8 cellular contexts compared by ENCODE assay signal in the genomic region with DNA sequence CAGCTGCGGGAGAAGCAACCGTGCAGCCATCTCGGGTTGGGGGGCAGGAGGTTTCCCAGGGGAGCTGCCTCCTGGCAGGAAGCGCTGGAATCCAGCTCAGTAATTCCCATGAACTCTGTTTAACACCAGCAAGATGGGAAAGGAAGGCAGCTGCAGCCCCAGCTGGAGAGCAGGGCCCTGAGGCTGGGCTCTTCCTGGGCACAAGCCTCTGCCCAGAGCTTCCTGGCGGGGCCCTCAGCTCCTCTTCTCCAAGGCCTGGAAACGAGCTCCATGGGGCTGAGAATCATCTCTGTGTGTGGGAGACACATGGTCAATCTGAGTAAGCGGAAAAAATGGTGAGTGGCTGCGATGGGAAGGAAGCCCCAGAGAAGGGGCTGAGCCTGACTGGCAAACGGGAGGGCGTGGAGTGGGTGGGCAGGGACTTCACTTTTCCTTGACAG. TPM values are rescaled to one million over a fixed set of nuclear protein-coding genes. Genes with fewer than 3 reads are reported as not detected.
DNase-seq lines count a peak whose midpoint lies in the region; ATAC-seq and TF ChIP-seq lines count a peak whose summit lies in the region.

No MANE protein-coding gene starts in this region.

- ATAC-seq in activated B cell treated with CpG ODN at 0.5 μM for 24 hours (ENCODE audit: low read depth) (no peak), HG03457 (IDR thresholded peaks at IDR 0.05; ENCODE audit: unreplicated experiment) (no peak)

- CTCF ChIA-PET in activated B cell treated with CpG ODN at 0.5 μM for 24 hours (lab: Charles Lee): interaction anchor here (1.1 kb wide), 1 partner anchor 11 kb away, joined by 3 read pairs; no protein-coding TSS in a partner anchor

- POLR2A ChIA-PET in activated B cell treated with CpG ODN at 0.5 μM for 24 hours (lab: Charles Lee): interaction anchor here (0.9 to 1.4 kb wide), 2 partner anchors 8 to 140 kb away, joined by 3 to 8 read pairs; a partner anchor contains a TSS

- H3K4me3 Mint-ChIP-seq in activated B cell treated with CpG ODN at 0.5 μM for 24 hours: no peak overlapping the region

- DNase-seq in activated T-cell treated with anti-CD3 and anti-CD28 coated beads for 48 hours (ENCODE audit: low read depth) (peak; percentile 43), activated B cell treated with CpG ODN at 0.5 μM for 24 hours (no peak), foreskin melanocyte (peak; percentile 24), stromal cell of bone marrow (ENCODE audit: low read depth) (peak; percentile 44), GM10266 (ENCODE audit: extremely low spot score) (no peak), epidermal melanocyte (ENCODE audit: insufficient read length, low spot score) (no peak)
- DNase-seq in activated T-cell treated with anti-CD3 and anti-CD28 coated beads, Interleukin-2, amount 50 U/mL, for 1 hour: no peak

- H3K27me3 Mint-ChIP-seq in activated B cell treated with CpG ODN at 0.5 μM for 24 hours: no peaks in the 10 kb centered on the region

- no peaks in the 10 kb centered on the region for H3K9me3 Mint-ChIP-seq in activated B cell treated with CpG ODN at 0.5 μM for 24 hours

- TF ChIP-seq CTCF in activated B cell treated with CpG ODN at 0.5 μM for 24 hours (IDR thresholded peaks at IDR 0.05) (no peak), GM10266 (IDR thresholded peaks at IDR 0.05; ENCODE audit: control insufficient read depth, insufficient read depth, low read depth, missing control alignments) (no peak)

- intact Hi-C loops in activated B cell treated with CpG ODN at 0.5 μM for 24 hours (cut with micrococcal nuclease): no loop called here

- peaks cover 31% of the 10 kb centered on the region for H3K4me1 Mint-ChIP-seq in activated B cell treated with CpG ODN at 0.5 μM for 24 hours

- peak overlapping the region; percentile 80 for H3K27ac Mint-ChIP-seq in activated B cell treated with CpG ODN at 0.5 μM for 24 hours

- peaks cover 21% of the 10 kb centered on the region for H3K36me3 Mint-ChIP-seq in activated B cell treated with CpG ODN at 0.5 μM for 24 hours (ENCODE audit: low read depth)

RNA-seq across cellular contexts. Expression of a gene that starts 6.3 kb away (rescaled TPM):
- total RNA-seq in activated B cell treated with CpG ODN at 0.5 μM for 24 hours: 28.7 and 32.8 TPM in 2 replicates

RNA-seq across cellular contexts. Expression of a gene that starts 7.9 kb away (rescaled TPM):
- total RNA-seq in activated B cell treated with CpG ODN at 0.5 μM for 24 hours: 22.5 and 25.7 TPM in 2 replicates

Comparison
In these comparisons a context has a peak if more than half of its experiments do, and no peak if none do; other contexts are left out.
1. DNase-seq: peak in activated T-cell treated with anti-CD3 and anti-CD28 coated beads for 48 hours (single experiment), foreskin melanocyte (single experiment) and stromal cell of bone marrow (single experiment); none in activated T-cell treated with anti-CD3 and anti-CD28 coated beads, Interleukin-2, amount 50 U/mL, for 1 hour (single experiment), activated B cell treated with CpG ODN at 0.5 μM for 24 hours (single experiment), GM10266 (single experiment) and epidermal melanocyte (single experiment).